ENCODE assay signal across 8 cellular contexts in the genomic region with DNA sequence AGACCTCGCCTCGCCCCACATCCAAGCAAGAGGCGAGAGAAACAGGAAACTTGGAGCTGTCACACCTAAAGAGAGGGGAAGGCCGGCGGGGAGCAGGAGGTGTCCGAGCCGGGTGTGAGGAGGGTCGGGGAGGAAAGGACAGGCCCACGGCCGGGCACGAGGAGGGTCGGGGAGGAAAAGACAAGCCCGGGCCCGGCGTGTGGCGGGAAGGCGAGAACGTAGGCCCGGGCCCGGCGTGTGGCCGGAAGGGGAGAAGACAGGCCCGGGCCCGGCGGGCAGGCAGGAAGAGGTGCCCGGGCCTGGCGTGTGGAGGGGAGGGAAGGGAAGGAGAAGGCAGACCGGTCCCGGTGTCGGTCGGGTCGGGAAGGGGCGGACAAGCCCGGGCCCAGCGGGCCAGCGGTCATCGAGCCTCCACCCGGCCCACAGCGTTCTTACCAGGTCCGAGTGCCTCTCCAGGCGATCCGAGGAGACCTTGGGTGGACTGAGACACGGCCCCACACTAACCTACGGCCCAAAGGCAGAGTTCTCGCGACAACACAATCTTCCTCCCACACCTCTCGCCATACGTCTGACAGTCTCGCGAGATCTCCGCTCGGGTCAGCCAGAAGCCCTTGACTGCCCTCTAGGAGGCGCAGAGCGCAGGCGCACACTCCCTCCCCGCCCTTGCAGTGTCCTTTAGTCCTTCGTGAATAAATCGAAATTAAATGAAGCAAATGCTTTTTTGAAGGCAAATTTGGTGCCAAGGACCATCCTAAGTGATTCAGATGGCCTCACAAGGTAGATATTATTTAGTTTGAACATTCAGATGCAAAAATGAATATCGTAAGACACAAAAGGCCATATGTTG. TPM values are rescaled to one million over a fixed set of nuclear protein-coding genes. Genes with fewer than 3 reads are reported as not detected.
DNase-seq lines count a peak whose midpoint lies in the region; ATAC-seq and TF ChIP-seq lines count a peak whose summit lies in the region.

A gene (minus strand): TSS at position 533 of the 847 bp plus-strand sequence. CDS start 13,943 bp downstream, outside the sequence.

- 0 out of 2 replicates have a peak within 1 kb of the TSS, but pooled peaks have one; percentile 20 for H3K27ac ChIP-seq in OCI-LY3 (ENCODE audit: low read length)
- H3K27ac ChIP-seq in epithelial cell of prostate: peak within 1 kb of the TSS; percentile 87

- peak within 1 kb of the TSS; percentile 90 for H2AFZ ChIP-seq in OCI-LY3 (ENCODE audit: low read depth, low read length)

- peak within 1 kb of the TSS; percentile 99 for H3K4me3 ChIP-seq in OCI-LY3 (ENCODE audit: low read length)

- H4K20me1 ChIP-seq in OCI-LY3 (ENCODE audit: insufficient read depth, low read length): peaks cover 26% of the 10 kb centered on the region

- TF ChIP-seq CTCF in OCI-LY3 (IDR thresholded peaks at IDR 0.05; ENCODE audit: low read depth, low read length): peak; percentile 55

- H3K27me3 ChIP-seq in OCI-LY3 (ENCODE audit: low read depth, low read length): no peaks in the 10 kb centered on the region

- peak; percentile 96 for ATAC-seq in GM21526 (IDR thresholded peaks at IDR 0.05; ENCODE audit: low FRiP score, unreplicated experiment)

- H3K4me2 ChIP-seq in OCI-LY3 (ENCODE audit: low read length): peak within 1 kb of the TSS; percentile 90

- peaks cover 49% of the 10 kb centered on the region for H3K79me2 ChIP-seq in OCI-LY3 (ENCODE audit: low read length)

- DNase-seq in DMS 273 treated with DMSO at 0.1 percent for 48 hours (lab: John Stamatoyannopoulos, UW): peak; percentile 86
- peak; percentile 77 for DNase-seq in HuH-7.5 (ENCODE audit: low spot score)
- DNase-seq in activated T-cell treated with anti-CD3 and anti-CD28 coated beads for 24 hours (ENCODE audit: low read depth): peak; percentile 94
- peak; percentile 91 for DNase-seq in epithelial cell of prostate (ENCODE audit: low read depth, low spot score)
- peak; percentile 98 for DNase-seq in mucosa of gallbladder (ENCODE audit: low spot score)
- DNase-seq in stimulated activated CD8-positive, alpha-beta memory T cell treated with anti-CD3 and anti-CD28 coated beads, Interleukin-4, amount 100 ng/mL, for 4 hours (ENCODE audit: low read depth in 2 of 2, low spot score in 1 of 2): peak; percentile 90 to 96

- peak within 1 kb of the TSS; percentile 82 for H3K9ac ChIP-seq in OCI-LY3 (ENCODE audit: low read length)

- H3K36me3 ChIP-seq in OCI-LY3 (replicated peaks; ENCODE audit: low read depth, low read length): no peaks in the 10 kb centered on the region

- no peaks in the 10 kb centered on the region for H3K9me3 ChIP-seq in OCI-LY3 (ENCODE audit: insufficient read depth, low read length)

- H3K4me1 ChIP-seq in OCI-LY3 (ENCODE audit: low read length): peaks cover 10% of the 10 kb centered on the region

RNA-seq across cellular contexts. Expression of the gene that starts here (rescaled TPM):
- 155 TPM for total RNA-seq in mucosa of gallbladder

Comparison
In these comparisons a context has a peak if more than half of its experiments do, and no peak if none do; other contexts are left out.
1. Peak in every context shown above with its lines: DNase-seq, ATAC-seq, H3K4me3 ChIP-seq and H3K27ac ChIP-seq.